10 cellular contexts compared by ENCODE assay signal in genomic region chr4:185847352-185848078, GRCh38. TPM values are rescaled to one million over a fixed set of nuclear protein-coding genes. Genes with fewer than 3 reads are reported as not detected.
DNase-seq lines count a peak whose midpoint lies in the region; ATAC-seq, FAIRE-seq and TF ChIP-seq lines count a peak whose summit lies in the region.
"Had no signal": no experiment of that assay in that cellular context is flagged by ENCODE, and none has a peak within 500 bp of the region (broad histone marks: within the 10 kb centered on the region; RNA-seq: fewer than 3 reads in every experiment).

No MANE protein-coding gene starts in this region.

- peaks cover 6% of the 10 kb centered on the region for H3K4me1 ChIP-seq in HEK293 (ENCODE audit: control insufficient read depth, insufficient read depth, low read length)
- H3K4me1 ChIP-seq in heart left ventricle = peaks cover 0 to 37% (median 9%) of the 10 kb centered on the region in 12 donors
- H3K4me1 ChIP-seq in small intestine (ENCODE audit: control insufficient read depth in 2 of 2, insufficient read depth in 1 of 2, low read depth in 1 of 2, low read length in 1 of 2) = no peaks in the 10 kb centered on the region
- H3K4me1 ChIP-seq in effector memory CD4-positive, alpha-beta T cell (ENCODE audit: control insufficient read depth, insufficient read depth, low read length, poor library complexity, severe bottlenecking) = no peaks in the 10 kb centered on the region

- H3K36me3 ChIP-seq in HEK293 (ENCODE audit: control insufficient read depth in 2 of 2, insufficient read depth in 1 of 2, low read length in 2 of 2) (no peaks in the 10 kb centered on the region), heart left ventricle (no peaks in the 10 kb centered on the region), small intestine (ENCODE audit: control insufficient read depth in 2 of 2, insufficient read depth in 2 of 2, low read length in 2 of 2) (no peaks in the 10 kb centered on the region)
- no peaks in the 10 kb centered on the region for H3K36me3 ChIP-seq in effector memory CD4-positive, alpha-beta T cell (ENCODE audit: control insufficient read depth, insufficient read depth, low read length)

- no peak overlapping the region for H3K4me3 ChIP-seq in HEK293 (ENCODE audit: low read depth, low read length)
- H3K4me3 ChIP-seq in heart left ventricle = no peak overlapping the region
- no peak overlapping the region for H3K4me3 ChIP-seq in small intestine (ENCODE audit: low read depth in 1 of 2, low read length in 2 of 2)
- no peak overlapping the region for H3K4me3 ChIP-seq in effector memory CD4-positive, alpha-beta T cell (ENCODE audit: insufficient read depth, low read depth, low read length, poor library complexity, severe bottlenecking)

- H3K9me3 ChIP-seq in HEK293 (ENCODE audit: control insufficient read depth, insufficient read depth, low read depth, low read length) (no peaks in the 10 kb centered on the region), heart left ventricle (peaks cover 0 to 27% (median 0%) of the 10 kb centered on the region in 12 donors), small intestine (ENCODE audit: control insufficient read depth, low read depth) (no peaks in the 10 kb centered on the region)
- no peaks in the 10 kb centered on the region for H3K9me3 ChIP-seq in effector memory CD4-positive, alpha-beta T cell (ENCODE audit: control insufficient read depth, low read length)

- peak; percentile 68 to 88 (median 79) for DNase-seq in heart left ventricle
- peak; percentile 36 for DNase-seq in small intestine
- DNase-seq in SHP77 treated with DMSO at 0.1 percent for 48 hours (lab: John Stamatoyannopoulos, UW) = no peak
- DNase-seq in effector memory CD4-positive, alpha-beta T cell = no peak
- DNase-seq: activated CD4-positive, alpha-beta T cell treated with anti-CD3 and anti-CD28 coated beads for 1 hour; cerebellar nuclear complex; NCI-H146 had no signal

- 32 to 41% (median 37%) methylated on average over 13 of the region's 13 CpGs for WGBS in heart left ventricle, 4 donors
- 68 to 76% (median 75%) methylated on average over 13 of the region's 13 CpGs for WGBS in small intestine, 3 donors

- intact Hi-C loops in heart left ventricle (cut with DNase I) = loop anchor here in 6 of 10 donors (5.0 to 10.0 kb wide), 5 partner anchors 35 to 170 kb away; partner anchors contain the start of gene SORBS2 (in 3 of the 6)

- no peak for TF ChIP-seq POLR2A in heart left ventricle (IDR thresholded peaks at IDR 0.05)

- POLR2A ChIA-PET in HEK293 (lab: Yijun Ruan, JAX) = interaction anchor here (1.0 kb wide), 1 partner anchor 36 kb away, joined by 3 read pairs; the partner anchor contains the start of gene SORBS2

- ATAC-seq in SK-N-SH treated with all-trans-retinoic acid at 6 μM for 48 hours = peak; percentile 95
- peak; percentile 87 to 92 (median 90) for ATAC-seq in heart left ventricle
- no peak for ATAC-seq in HG03521 (IDR thresholded peaks at IDR 0.05; ENCODE audit: unreplicated experiment)

- TF ChIP-seq CTCF in HEK293 (tag by site-specific recombination; IDR thresholded peaks at IDR 0.05) (no peak), heart left ventricle (IDR thresholded peaks at IDR 0.05) (no peak)

- H3K27ac ChIP-seq in HEK293 (ENCODE audit: extremely low read depth, low read depth, low read length) (0 out of 2 replicates have a peak overlapping the region, but pooled peaks have one; percentile 30), heart left ventricle (peak overlapping the region; percentile 52 to 90 (median 78)), small intestine (ENCODE audit: low read depth in 1 of 2, low read length in 1 of 2) (no peak overlapping the region)
- no peak overlapping the region for H3K27ac ChIP-seq in effector memory CD4-positive, alpha-beta T cell (ENCODE audit: insufficient read depth, low read length, poor library complexity, severe bottlenecking)

- CTCF ChIA-PET in HEK293 (lab: Yijun Ruan, JAX) = interaction anchor here (0.7 to 1.2 kb wide), 2 partner anchors 54 to 174 kb away, joined by 3 read pairs; no protein-coding TSS in a partner anchor

- H3K27me3 ChIP-seq in heart left ventricle = no peaks in the 10 kb centered on the region
- H3K27me3 ChIP-seq in small intestine (ENCODE audit: control insufficient read depth in 2 of 2, insufficient read depth in 2 of 2, low read length in 2 of 2) = no peaks in the 10 kb centered on the region
- no peaks in the 10 kb centered on the region for H3K27me3 ChIP-seq in effector memory CD4-positive, alpha-beta T cell (replicated peaks; ENCODE audit: control insufficient read depth, insufficient read depth, low read length, poor library complexity, severe bottlenecking)

- no peak for FAIRE-seq in small intestine (lab: Jason Lieb, UNC)

TF ChIP-seq in HEK293, 187 proteins besides CTCF, POLR2A, EP300 and RAD21 (continues in another document):
- no peak for TF ChIP-seq EGR2 (tag by site-specific recombination; IDR thresholded peaks at IDR 0.05; ENCODE audit: low read depth)
- no peak for TF ChIP-seq ZEB2 (tag by site-specific recombination; IDR thresholded peaks at IDR 0.05)
- TF ChIP-seq ZBTB20 (tag by site-specific recombination; IDR thresholded peaks at IDR 0.05) = peak; percentile 35; the same call in 1 of the 2 replicates
- peak; percentile 48; the same call in 1 of the 2 replicates for TF ChIP-seq ZNF629 (tag by site-specific recombination; IDR thresholded peaks at IDR 0.05)
- TF ChIP-seq ZNF639 (tag by site-specific recombination; IDR thresholded peaks at IDR 0.05) = no peak

TF ChIP-seq in SK-N-SH treated with all-trans-retinoic acid at 6 μM for 48 hours, 23 proteins besides CTCF, POLR2A, EP300 and RAD21 (continues in another document):
- no peak for TF ChIP-seq CSDC2 (CRISPR knock-in tag; IDR thresholded peaks at IDR 0.05)
- no peak for TF ChIP-seq PPARA (CRISPR knock-in tag; IDR thresholded peaks at IDR 0.05; ENCODE audit: borderline replicate concordance)
- TF ChIP-seq ARNTL (CRISPR knock-in tag; IDR thresholded peaks at IDR 0.05; ENCODE audit: borderline replicate concordance, low read depth) = no peak
- no peak for TF ChIP-seq TCF4 (CRISPR knock-in tag; IDR thresholded peaks at IDR 0.05; ENCODE audit: borderline replicate concordance)
- no peak for TF ChIP-seq OSR1 (CRISPR knock-in tag; IDR thresholded peaks at IDR 0.05)
- TF ChIP-seq PATZ1 (CRISPR knock-in tag; IDR thresholded peaks at IDR 0.05; ENCODE audit: borderline replicate concordance) = no peak
- TF ChIP-seq ZC3H10 (CRISPR knock-in tag; IDR thresholded peaks at IDR 0.05) = no peak
- TF ChIP-seq CREB5 (CRISPR knock-in tag; IDR thresholded peaks at IDR 0.05; ENCODE audit: low read depth) = no peak
- TF ChIP-seq ZNF8 (CRISPR knock-in tag; IDR thresholded peaks at IDR 0.05) = no peak
- no peak for TF ChIP-seq TSHZ2 (CRISPR knock-in tag; IDR thresholded peaks at IDR 0.05)
- TF ChIP-seq GLIS3 (CRISPR knock-in tag; IDR thresholded peaks at IDR 0.05) = no peak
- TF ChIP-seq ISL1 (CRISPR knock-in tag; IDR thresholded peaks at IDR 0.05) = no peak

RNA-seq across cellular contexts. Expression of gene SORBS2, which starts 35.5 kb away (rescaled TPM):
- 1,000 to 10,000 TPM in 7 of 9 donors, 100 to 1,000 TPM in 2; 966 to 2,158 (median 1,443) TPM for total RNA-seq in heart left ventricle
- polyA plus RNA-seq in heart left ventricle (100 to 1,000 TPM; 254 to 473 TPM), small intestine (10 to 100 TPM in 1 of 3 donors, 1 to 10 TPM in 2; 1.6 to 27.6 (median 4.6) TPM)

Comparison
In these comparisons a context has a peak if more than half of its experiments do, and no peak if none do; other contexts are left out.
1. H3K27ac ChIP-seq: peak in HEK293 (single experiment) and heart left ventricle (12 of 12); none in small intestine (0 of 2) and effector memory CD4-positive, alpha-beta T cell (single experiment).
2. DNase-seq: peak in heart left ventricle (5 of 5) and small intestine (single experiment); none in SHP77 treated with DMSO at 0.1 percent for 48 hours (single experiment) and effector memory CD4-positive, alpha-beta T cell (0 of 3).
3. RNA of gene SORBS2, which starts 35.5 kb away (polyA plus RNA-seq): 254 to 473 TPM in heart left ventricle; 1.6 to 27.6 TPM in small intestine; every median in the first group is over 4 times any median in the second.